Comparison of ENCODE assay signal across 11 cellular contexts in genomic region chr21:34996304-34997081, GRCh38. TPM values are rescaled to one million over a fixed set of nuclear protein-coding genes. Genes with fewer than 3 reads are reported as not detected.
DNase-seq lines count a peak whose midpoint lies in the region; ATAC-seq and TF ChIP-seq lines count a peak whose summit lies in the region.
"Had no signal": no experiment of that assay in that cellular context is flagged by ENCODE, and none has a peak within 500 bp of the region (broad histone marks: within the 10 kb centered on the region; RNA-seq: fewer than 3 reads in every experiment).

No MANE protein-coding gene starts in this region.

- H3K4me3 Mint-ChIP-seq in activated CD4-positive, alpha-beta T cell treated with anti-CD3 and anti-CD28 coated beads, Interleukin-2, amount 10 ng/mL, durations not matched to agents 24 days and 14 days, result peak overlapping the region; percentile 36
- peak overlapping the region; percentile 61 to 62 for H3K4me3 Mint-ChIP-seq in stimulated activated naive CD8-positive, alpha-beta T cell treated with anti-CD3 and anti-CD28 coated beads, Interleukin-15, amount 100 ng/mL, for 72 hours

- H3K4me1 Mint-ChIP-seq in activated CD4-positive, alpha-beta T cell treated with anti-CD3 and anti-CD28 coated beads, Interleukin-2, amount 10 ng/mL, durations not matched to agents 24 days and 14 days, result peaks cover 44% of the 10 kb centered on the region
- peaks cover 67% of the 10 kb centered on the region for H3K4me1 Mint-ChIP-seq in stimulated activated naive CD8-positive, alpha-beta T cell treated with anti-CD3 and anti-CD28 coated beads, Interleukin-15, amount 100 ng/mL, for 72 hours

- H3K36me3 Mint-ChIP-seq in activated CD4-positive, alpha-beta T cell treated with anti-CD3 and anti-CD28 coated beads, Interleukin-2, amount 10 ng/mL, durations not matched to agents 24 days and 14 days (ENCODE audit: low read depth), result peaks cover 19% of the 10 kb centered on the region

- WGBS in hepatocyte (ENCODE audit: low lambda C conversion rate, missing lambda C conversion rate), result 63% methylated on average over 8 of the region's 8 CpGs

- DNase-seq in activated effector memory CD4-positive, alpha-beta T cell treated with anti-CD3 and anti-CD28 coated beads, Interleukin-2, amount 50 U/mL, for 16 hours, result peak; percentile 69
- DNase-seq in activated effector memory CD4-positive, alpha-beta T cell treated with Interleukin-2 at 50 U/mL for 16 hours, result no peak
- DNase-seq in activated CD4-positive, alpha-beta T cell treated with anti-CD3 and anti-CD28 coated beads, Interleukin-2, amount 10 ng/mL, durations not matched to agents 24 days and 14 days, result no peak
- DNase-seq in hepatocyte (ENCODE audit: low spot score) (no peak), NCI-H510A treated with DMSO at 0.1 percent for 48 hours (lab: John Stamatoyannopoulos, UW) (no peak), KG1 (lab: John Stamatoyannopoulos, UW) (no peak)
- no peak for DNase-seq in stimulated activated naive CD8-positive, alpha-beta T cell treated with anti-CD3 and anti-CD28 coated beads, Interleukin-15, amount 100 ng/mL, for 72 hours
- DNase-seq: activated CD8-positive, alpha-beta memory T cell treated with anti-CD3 and anti-CD28 coated beads, Interleukin-2, amount 50 U/mL, for 48 hours; effector CD8-positive, alpha-beta T cell; NCI-H146 had no signal

- H3K27me3 Mint-ChIP-seq in activated CD4-positive, alpha-beta T cell treated with anti-CD3 and anti-CD28 coated beads, Interleukin-2, amount 10 ng/mL, durations not matched to agents 24 days and 14 days, result no peaks in the 10 kb centered on the region
- H3K27me3 Mint-ChIP-seq in stimulated activated naive CD8-positive, alpha-beta T cell treated with anti-CD3 and anti-CD28 coated beads, Interleukin-15, amount 100 ng/mL, for 72 hours, result no peaks in the 10 kb centered on the region

- no peak for TF ChIP-seq CTCF in hepatocyte (IDR thresholded peaks at IDR 0.05; ENCODE audit: poor library complexity)

- no peaks in the 10 kb centered on the region for H3K36me3 ChIP-seq in hepatocyte (replicated peaks; ENCODE audit: insufficient read depth, low read depth)

- no peak overlapping the region for H3K4me2 ChIP-seq in hepatocyte

- H3K9me2 ChIP-seq in hepatocyte (replicated peaks; ENCODE audit: insufficient read depth), result no peaks in the 10 kb centered on the region

- peak overlapping the region; percentile 18 for H3K27ac ChIP-seq in hepatocyte

- H3K27me3 ChIP-seq in hepatocyte, result no peaks in the 10 kb centered on the region

- H3K9me3 Mint-ChIP-seq in activated CD4-positive, alpha-beta T cell treated with anti-CD3 and anti-CD28 coated beads, Interleukin-2, amount 10 ng/mL, durations not matched to agents 24 days and 14 days, result peaks cover 2% of the 10 kb centered on the region
- H3K9me3 Mint-ChIP-seq in stimulated activated naive CD8-positive, alpha-beta T cell treated with anti-CD3 and anti-CD28 coated beads, Interleukin-15, amount 100 ng/mL, for 72 hours, result no peaks in the 10 kb centered on the region

- H4K20me1 ChIP-seq in hepatocyte (ENCODE audit: insufficient read depth, poor library complexity, severe bottlenecking), result no peaks in the 10 kb centered on the region

- H3K4me3 ChIP-seq in hepatocyte, result no peak overlapping the region

- no peak overlapping the region for H2AFZ ChIP-seq in hepatocyte

- no peaks in the 10 kb centered on the region for H3K79me2 ChIP-seq in hepatocyte

- no peaks in the 10 kb centered on the region for H3K9me3 ChIP-seq in hepatocyte (ENCODE audit: low read depth)

- intact Hi-C loops in activated CD4-positive, alpha-beta T cell treated with anti-CD3 and anti-CD28 coated beads, Interleukin-2, amount 10 ng/mL, durations not matched to agents 24 days and 14 days (cut with micrococcal nuclease), result loop anchor here (1.0 to 2.0 kb wide), 2 partner anchors 11 to 28 kb away; no protein-coding TSS in a partner anchor

- no peak for ATAC-seq in stimulated activated naive CD8-positive, alpha-beta T cell treated with anti-CD3 and anti-CD28 coated beads, Interleukin-15, amount 100 ng/mL, for 72 hours
- no peak for ATAC-seq in HG03571 (IDR thresholded peaks at IDR 0.05; ENCODE audit: unreplicated experiment)

- H3K27ac Mint-ChIP-seq in activated CD4-positive, alpha-beta T cell treated with anti-CD3 and anti-CD28 coated beads, Interleukin-2, amount 10 ng/mL, durations not matched to agents 24 days and 14 days, result peak overlapping the region; percentile 57
- H3K27ac Mint-ChIP-seq in stimulated activated naive CD8-positive, alpha-beta T cell treated with anti-CD3 and anti-CD28 coated beads, Interleukin-15, amount 100 ng/mL, for 72 hours, result peak overlapping the region; percentile 13 to 21

- H3K4me1 ChIP-seq in hepatocyte (ENCODE audit: insufficient read depth), result no peaks in the 10 kb centered on the region

RNA-seq across cellular contexts. Expression of gene RUNX1, which starts 52.6 kb away (rescaled TPM):
- total RNA-seq in activated CD4-positive, alpha-beta T cell treated with anti-CD3 and anti-CD28 coated beads, Interleukin-2, amount 10 ng/mL, durations not matched to agents 24 days and 14 days, result 100 and 101 TPM in 2 replicates
- total RNA-seq in hepatocyte, result 10.9 and 16.7 TPM in 2 replicates
- 8.5 and 14.4 TPM in 2 replicates for polyA plus RNA-seq in hepatocyte
